In genomic region chr5:80961376-80962281, GRCh38 we compare ENCODE assay signal across 8 cellular contexts. TPM values are rescaled to one million over a fixed set of nuclear protein-coding genes. Genes with fewer than 3 reads are reported as not detected.
DNase-seq lines count a peak whose midpoint lies in the region; ATAC-seq and TF ChIP-seq lines count a peak whose summit lies in the region.

No MANE protein-coding gene starts in this region.

- H3K27me3 Mint-ChIP-seq in activated naive CD4-positive, alpha-beta T cell treated with anti-CD3 and anti-CD28 coated beads for 36 hours (ENCODE audit: low read depth): no peaks in the 10 kb centered on the region

- no peak for ATAC-seq in body of pancreas

- H3K27ac Mint-ChIP-seq in activated naive CD4-positive, alpha-beta T cell treated with anti-CD3 and anti-CD28 coated beads for 36 hours: peak overlapping the region; percentile 61

- intact Hi-C loops in activated naive CD4-positive, alpha-beta T cell treated with anti-CD3 and anti-CD28 coated beads for 36 hours (cut with micrococcal nuclease): loop anchor here (1.0 to 5.0 kb wide), 10 partner anchors 11 to 473 kb away; partner anchors contain the start of genes FAM151B and ZCCHC9
- intact Hi-C loops in body of pancreas (cut with DNase I): no loop called here

- H3K4me1 Mint-ChIP-seq in activated naive CD4-positive, alpha-beta T cell treated with anti-CD3 and anti-CD28 coated beads for 36 hours (ENCODE audit: low read depth): peaks cover 63% of the 10 kb centered on the region

- no peaks in the 10 kb centered on the region for H3K36me3 ChIP-seq in body of pancreas (replicated peaks in 1 of 2; ENCODE audit: insufficient read depth in 1 of 2, low read depth in 2 of 2)

- no peak overlapping the region for H3K27ac ChIP-seq in body of pancreas

- DNase-seq in NB4 (ENCODE audit: low read depth) (peak; percentile 4), inferior parietal cortex (ENCODE audit: extremely low spot score) (peak; percentile 63), body of pancreas (no peak), ureter (ENCODE audit: low spot score) (no peak), SIG-M5 (lab: John Stamatoyannopoulos, UW) (no peak), DMS153 treated with DMSO at 0.1 percent for 48 hours (lab: John Stamatoyannopoulos, UW; ENCODE audit: unreplicated experiment) (no peak)
- DNase-seq in activated naive CD4-positive, alpha-beta T cell treated with anti-CD3 and anti-CD28 coated beads for 36 hours: peak; percentile 76
- peak; percentile 73 for DNase-seq in stimulated activated CD4-positive, alpha-beta T cell treated with anti-CD3 and anti-CD28 coated beads, Interleukin-1b, Interleukin-23, amount 100 ng/mL, for 48 hours

- no peaks in the 10 kb centered on the region for H3K9me3 ChIP-seq in body of pancreas

- WGBS in body of pancreas, 2 donors: 11 to 17% methylated on average over 18 of the region's 18 CpGs

- H3K36me3 Mint-ChIP-seq in activated naive CD4-positive, alpha-beta T cell treated with anti-CD3 and anti-CD28 coated beads for 36 hours (ENCODE audit: low read depth): no peaks in the 10 kb centered on the region

- H3K27me3 ChIP-seq in body of pancreas: no peaks in the 10 kb centered on the region

- peak overlapping the region; percentile 80 for H3K4me3 Mint-ChIP-seq in activated naive CD4-positive, alpha-beta T cell treated with anti-CD3 and anti-CD28 coated beads for 36 hours

- no peaks in the 10 kb centered on the region for H3K9me3 Mint-ChIP-seq in activated naive CD4-positive, alpha-beta T cell treated with anti-CD3 and anti-CD28 coated beads for 36 hours

- peaks cover 13% of the 10 kb centered on the region for H3K4me1 ChIP-seq in body of pancreas

- TF ChIP-seq CTCF in NB4 (IDR thresholded peaks at IDR 0.05; ENCODE audit: low read depth, low read length) (no peak), body of pancreas (IDR thresholded peaks at IDR 0.05) (no peak)

- no peak for TF ChIP-seq POLR2A in NB4 (IDR thresholded peaks at IDR 0.05; ENCODE audit: extremely low read depth, insufficient read length)
- TF ChIP-seq POLR2A in body of pancreas (IDR thresholded peaks at IDR 0.05): no peak

- no peak overlapping the region for H3K4me3 ChIP-seq in NB4 (ENCODE audit: low read depth, low read length)
- H3K4me3 ChIP-seq in body of pancreas: no peak overlapping the region

- CTCF ChIA-PET in activated naive CD4-positive, alpha-beta T cell treated with anti-CD3 and anti-CD28 coated beads for 36 hours (lab: Charles Lee): interaction anchor here (0.6 to 1.7 kb wide), 5 partner anchors 46 to 147 kb away, joined by 3 to 12 read pairs (median 4); no protein-coding TSS in a partner anchor

RNA-seq across cellular contexts. Expression of gene RASGRF2, which starts 1.5 kb away (rescaled TPM):
- 10 to 100 TPM in 1 of 2 experiments, 1 to 10 TPM in 1; 9.2 to 10.8 TPM for total RNA-seq in activated naive CD4-positive, alpha-beta T cell treated with anti-CD3 and anti-CD28 coated beads for 36 hours
- 1 to 10 TPM; 1.6 to 3.6 TPM for total RNA-seq in body of pancreas
- total RNA-seq in ureter: 11.7 TPM

Comparison
In these comparisons a context has a peak if more than half of its experiments do, and no peak if none do; other contexts are left out.
1. DNase-seq: peak in NB4 (single experiment), activated naive CD4-positive, alpha-beta T cell treated with anti-CD3 and anti-CD28 coated beads for 36 hours (single experiment), inferior parietal cortex (single experiment) and stimulated activated CD4-positive, alpha-beta T cell treated with anti-CD3 and anti-CD28 coated beads, Interleukin-1b, Interleukin-23, amount 100 ng/mL, for 48 hours (single experiment); none in body of pancreas (0 of 4), ureter (single experiment), SIG-M5 (single experiment) and DMS153 treated with DMSO at 0.1 percent for 48 hours (single experiment).